ENCODE assay signal across 11 cellular contexts in genomic region chr12:58310368-58310767, GRCh38.
DNase-seq lines count a peak whose midpoint lies in the region; ATAC-seq and TF ChIP-seq lines count a peak whose summit lies in the region.
"Had no signal": no experiment of that assay in that cellular context is flagged by ENCODE, and none has a peak within 500 bp of the region (broad histone marks: within the 10 kb centered on the region; RNA-seq: fewer than 3 reads in every experiment).

No MANE protein-coding gene starts in this region.

- H3K4me1 ChIP-seq in A673 (ENCODE audit: insufficient read depth, low read length, poor library complexity, severe bottlenecking): peaks cover 11% of the 10 kb centered on the region

- no peak overlapping the region for H3K27ac ChIP-seq in A673 (ENCODE audit: low read depth, low read length, poor library complexity, severe bottlenecking)

- intact Hi-C loops in A673 (cut with micrococcal nuclease; ENCODE audit: unreplicated experiment): no loop called here

- TF ChIP-seq CTCF in A673 (conservative IDR thresholded peaks at IDR 0.05; ENCODE audit: low read depth, low read length): no peak

- CTCF ChIA-PET in A673 (lab: Charles Lee): no interaction called here

- H3K4me3 ChIP-seq in A673 (ENCODE audit: low read depth, low read length, poor library complexity, severe bottlenecking): no peak overlapping the region
- H3K4me3 ChIP-seq: K562 had no signal

- ATAC-seq in HG03060 (IDR thresholded peaks at IDR 0.05; ENCODE audit: low read depth, unreplicated experiment) (peak; percentile 3), HG03159 (IDR thresholded peaks at IDR 0.05; ENCODE audit: unreplicated experiment) (no peak)
- ATAC-seq: K562 had no signal

- H3K27me3 ChIP-seq in A673 (replicated peaks; ENCODE audit: insufficient read depth, low read depth, low read length, poor library complexity): no peaks in the 10 kb centered on the region

- POLR2A ChIA-PET in A673 (lab: Charles Lee; ENCODE audit: low non-redundant PET): no interaction called here

- BruUV-seq in A673 (replicated peaks; lab: Mats Ljungman, UMichigan): no TSS peak

- H3K36me3 ChIP-seq in A673 (ENCODE audit: insufficient read depth, low read length, poor library complexity, severe bottlenecking): no peaks in the 10 kb centered on the region

- no peaks in the 10 kb centered on the region for H3K9me3 ChIP-seq in A673 (ENCODE audit: low read depth, low read length, poor library complexity, severe bottlenecking)

- DNase-seq in A673 (ENCODE audit: low spot score) (peak; percentile 21), brain pericyte (ENCODE audit: low read depth, low spot score) (peak; percentile 26), iris pigment epithelial cell (ENCODE audit: low read depth) (peak; percentile 90), NCI-H82 treated with DMSO at 0.1 percent for 48 hours (lab: John Stamatoyannopoulos, UW; ENCODE audit: unreplicated experiment) (no peak), SKM-1 treated with dmso at 0.1 percent for 144 hours (lab: John Stamatoyannopoulos, UW; ENCODE audit: unreplicated experiment) (no peak)
- DNase-seq in stimulated activated naive CD4-positive, alpha-beta T cell (lab: John Stamatoyannopoulos, UW): no peak
- DNase-seq: NCI-H1930, small intestine had no signal

Comparison
In these comparisons a context has a peak if more than half of its experiments do, and no peak if none do; other contexts are left out.
1. DNase-seq: peak in A673 (single experiment), brain pericyte (single experiment) and iris pigment epithelial cell (single experiment); none in NCI-H82 treated with DMSO at 0.1 percent for 48 hours (single experiment), stimulated activated naive CD4-positive, alpha-beta T cell (0 of 6) and SKM-1 treated with dmso at 0.1 percent for 144 hours (single experiment).